Comparison of ENCODE assay signal across 8 cellular contexts in genomic region chr3:122975163-122975923, GRCh38. TPM values are rescaled to one million over a fixed set of nuclear protein-coding genes. Genes with fewer than 3 reads are reported as not detected.
DNase-seq lines count a peak whose midpoint lies in the region; TF ChIP-seq lines count a peak whose summit lies in the region.

No MANE protein-coding gene starts in this region.

- H3K4me1 ChIP-seq in HAP-1 = peaks cover 13% of the 10 kb centered on the region
- H3K4me1 ChIP-seq in muscle layer of colon (ENCODE audit: insufficient read depth, low read length) = peaks cover 21% of the 10 kb centered on the region

- DNase-seq in NCI-H2029 treated with DMSO at 0.1 percent for 48 hours (lab: John Stamatoyannopoulos, UW) (peak; percentile 49), NCI-H2029 (lab: John Stamatoyannopoulos, UW) (no peak), HAP-1 (ENCODE audit: low spot score in 2 of 2) (peak; percentile 34 to 47), NCI-H2107 (lab: John Stamatoyannopoulos, UW) (peak; percentile 31), astrocyte of the cerebellum (ENCODE audit: low read depth) (peak; percentile 64), epidermal melanocyte (ENCODE audit: insufficient read length, low spot score) (no peak), cerebellum (ENCODE audit: low spot score) (no peak)

- no peak overlapping the region for H3K4me3 ChIP-seq in HAP-1
- H3K4me3 ChIP-seq in astrocyte of the cerebellum (ENCODE audit: low read depth, low read length) = no peak overlapping the region
- peak overlapping the region in 1 of 2 donors; percentile 25 for H3K4me3 ChIP-seq in muscle layer of colon (ENCODE audit: low read depth in 1 of 2, low read length in 2 of 2)

- in situ Hi-C loops in HAP-1 (cut with MboI; ENCODE audit: low sequenced_read_pairs) (no loop called here), astrocyte of the cerebellum (cut with HindIII; ENCODE audit: low sequenced_read_pairs) (no loop called here)

- no peaks in the 10 kb centered on the region for H3K27me3 ChIP-seq in HAP-1 (ENCODE audit: low read depth)
- no peaks in the 10 kb centered on the region for H3K27me3 ChIP-seq in muscle layer of colon (ENCODE audit: control insufficient read depth in 1 of 2, insufficient read depth in 2 of 2, low read length in 2 of 2)

- H3K36me3 ChIP-seq in HAP-1 (replicated peaks) (no peaks in the 10 kb centered on the region), muscle layer of colon (ENCODE audit: insufficient read depth, low read length) (no peaks in the 10 kb centered on the region)

- peak overlapping the region; percentile 68 for H3K27ac ChIP-seq in muscle layer of colon (ENCODE audit: low read depth, low read length)

- no peak for TF ChIP-seq CTCF in astrocyte of the cerebellum (IDR thresholded peaks at IDR 0.05; ENCODE audit: low read depth, low read length, missing control alignments)

- no peaks in the 10 kb centered on the region for H3K9me3 ChIP-seq in HAP-1
- no peaks in the 10 kb centered on the region for H3K9me3 ChIP-seq in muscle layer of colon (ENCODE audit: low read length)

- H3K9ac ChIP-seq in muscle layer of colon (ENCODE audit: low read length) = no peak overlapping the region

RNA-seq across cellular contexts. Expression of gene SEMA5B, which starts 52.2 kb away (rescaled TPM):
- 24.8 TPM for total RNA-seq in cerebellum

Comparison
In these comparisons a context has a peak if more than half of its experiments do, and no peak if none do; other contexts are left out.
1. DNase-seq: peak in NCI-H2029 treated with DMSO at 0.1 percent for 48 hours (single experiment), HAP-1 (2 of 2), NCI-H2107 (single experiment) and astrocyte of the cerebellum (single experiment); none in NCI-H2029 (single experiment), epidermal melanocyte (single experiment) and cerebellum (single experiment).